In genomic region chr12:14384783-14385638, GRCh38 we compare ENCODE assay signal across 8 cellular contexts. TPM values are rescaled to one million over a fixed set of nuclear protein-coding genes. Genes with fewer than 3 reads are reported as not detected.
A peak's percentile ranks its signal among the peaks of the same experiment; 100 is the strongest.
DNase-seq lines count a peak whose midpoint lies in the region; ATAC-seq and TF ChIP-seq lines count a peak whose summit lies in the region.

No MANE protein-coding gene starts in this region.

- peak overlapping the region; percentile 41 for H3K27ac ChIP-seq in fibroblast of lung (ENCODE audit: insufficient read depth, low read length)
- peak overlapping the region; percentile 49 to 80 (median 69) for H3K27ac ChIP-seq in transverse colon

- TF ChIP-seq CTCF in Calu3 (IDR thresholded peaks at IDR 0.05; ENCODE audit: unreplicated experiment) = no peak
- TF ChIP-seq CTCF in fibroblast of lung (conservative IDR thresholded peaks at IDR 0.05 in 1 of 2, IDR thresholded peaks at IDR 0.05 in 1 of 2; ENCODE audit: low read depth in 1 of 2, low read length in 2 of 2) = no peak
- peak in 2 of 5 experiments; percentile 11 to 16 for TF ChIP-seq CTCF in transverse colon (IDR thresholded peaks at IDR 0.05)

- peaks cover 15% of the 10 kb centered on the region for H3K4me1 Mint-ChIP-seq in Calu3 (ENCODE audit: low read depth, unreplicated experiment)
- H3K4me1 Mint-ChIP-seq in natural killer cell treated with Interleukin-12 subunit alpha and Interleukin-12 subunit beta and Interleukin-15 and Interleukin-18, amount 100 ng/mL, for 72 hours (ENCODE audit: low read depth in 2 of 2) = peaks cover 36 to 42% of the 10 kb centered on the region in 2 donors

- H3K9me3 Mint-ChIP-seq in Calu3 (ENCODE audit: low read depth, unreplicated experiment) = peaks cover 3% of the 10 kb centered on the region
- peaks cover 5% of the 10 kb centered on the region for H3K9me3 Mint-ChIP-seq in natural killer cell treated with Interleukin-12 subunit alpha and Interleukin-12 subunit beta and Interleukin-15 and Interleukin-18, amount 100 ng/mL, for 72 hours

- no peaks in the 10 kb centered on the region for H3K9me3 ChIP-seq in fibroblast of lung (ENCODE audit: control insufficient read depth, insufficient read depth, low read depth, low read length)
- H3K9me3 ChIP-seq in transverse colon = peaks cover 6 to 9% of the 10 kb centered on the region in 2 donors

- peak overlapping the region; percentile 64 for H3K4me3 Mint-ChIP-seq in Calu3 (ENCODE audit: low read depth, unreplicated experiment)
- H3K4me3 Mint-ChIP-seq in natural killer cell treated with Interleukin-12 subunit alpha and Interleukin-12 subunit beta and Interleukin-15 and Interleukin-18, amount 100 ng/mL, for 72 hours = peak overlapping the region; percentile 82

- H3K4me1 ChIP-seq in fibroblast of lung (ENCODE audit: control insufficient read depth, extremely low read depth, insufficient read depth, low read length) (no peaks in the 10 kb centered on the region), transverse colon (peaks cover 5 to 42% (median 20%) of the 10 kb centered on the region in 4 donors)

- H3K4me2 ChIP-seq in fibroblast of lung (ENCODE audit: extremely low read depth, insufficient read depth, low read length) = peak overlapping the region; percentile 3

- H2AFZ ChIP-seq in fibroblast of lung (ENCODE audit: low read length) = peak overlapping the region; percentile 38

- H3K79me2 ChIP-seq in fibroblast of lung (ENCODE audit: control insufficient read depth, insufficient read depth, low read length) = peaks cover 76% of the 10 kb centered on the region

- H3K27me3 ChIP-seq in fibroblast of lung (ENCODE audit: control insufficient read depth, insufficient read depth, low read length) (no peaks in the 10 kb centered on the region), transverse colon (no peaks in the 10 kb centered on the region)

- H3K27me3 Mint-ChIP-seq in Calu3 (ENCODE audit: unreplicated experiment) = no peaks in the 10 kb centered on the region
- no peaks in the 10 kb centered on the region for H3K27me3 Mint-ChIP-seq in natural killer cell treated with Interleukin-12 subunit alpha and Interleukin-12 subunit beta and Interleukin-15 and Interleukin-18, amount 100 ng/mL, for 72 hours

- intact Hi-C loops in Calu3 (cut with micrococcal nuclease; ENCODE audit: unreplicated experiment) (loop anchor here (1.0 to 10.0 kb wide), 4 partner anchors 9 to 180 kb away; partner anchors contain the start of gene PLBD1), transverse colon (cut with DNase I; ENCODE audit: low total_unique reads) (no loop called here)

- no peak for TF ChIP-seq EP300 in transverse colon (IDR thresholded peaks at IDR 0.05; ENCODE audit: low read depth)

- TF ChIP-seq POLR2A in transverse colon (IDR thresholded peaks at IDR 0.05) = no peak

- ATAC-seq in GM19455 (IDR thresholded peaks at IDR 0.05; ENCODE audit: unreplicated experiment) (peak; percentile 90), HG03521 (IDR thresholded peaks at IDR 0.05; ENCODE audit: unreplicated experiment) (peak; percentile 93)
- ATAC-seq in natural killer cell treated with Interleukin-12 subunit alpha and Interleukin-12 subunit beta and Interleukin-15 and Interleukin-18, amount 100 ng/mL, for 72 hours = peak; percentile 96 to 97

- in situ Hi-C loops in transverse colon (cut with MboI; ENCODE audit: low pct_ligation_motif_present in 1 of 4, low pct_unique_long_range_greater_than_20kb in 1 of 4, low sequenced_read_pairs in 3 of 4) = no loop called here

- CTCF ChIA-PET in Calu3 (lab: Charles Lee) = interaction anchor here (2.1 kb wide), 1 partner anchor 9 kb away, joined by 9 read pairs; no protein-coding TSS in a partner anchor

- H3K36me3 ChIP-seq in fibroblast of lung (ENCODE audit: control insufficient read depth, insufficient read depth, low read length) (no peaks in the 10 kb centered on the region), transverse colon (peaks cover 0 to under 1% (median 0%) of the 10 kb centered on the region in 4 donors)

- no peaks in the 10 kb centered on the region for H4K20me1 ChIP-seq in fibroblast of lung (ENCODE audit: control insufficient read depth, extremely low read depth, insufficient read depth, low read length)

- DNase-seq in Calu3 (peak; percentile 65), NCI-H774 (lab: John Stamatoyannopoulos, UW) (peak; percentile 89), fibroblast of lung (ENCODE audit: low read depth in 2 of 2) (peak; percentile 96 to 97), transverse colon (peak; percentile 54)
- peak; percentile 38 for DNase-seq in activated T-cell treated with anti-CD3 and anti-CD28 coated beads, Interleukin-2, amount 50 U/mL, for 1 hour
- peak; percentile 75 for DNase-seq in natural killer cell treated with Interleukin-12 subunit alpha and Interleukin-12 subunit beta and Interleukin-15 and Interleukin-18, amount 100 ng/mL, for 72 hours (ENCODE audit: low spot score)

- WGBS in transverse colon (ENCODE audit: low coverage in 1 of 2), 2 donors = 0 to 5% methylated on average over 1 to 2 of the region's 2 CpGs

- H3K27ac Mint-ChIP-seq in Calu3 (ENCODE audit: unreplicated experiment) = peak overlapping the region; percentile 84
- peak overlapping the region; percentile 93 to 95 for H3K27ac Mint-ChIP-seq in natural killer cell treated with Interleukin-12 subunit alpha and Interleukin-12 subunit beta and Interleukin-15 and Interleukin-18, amount 100 ng/mL, for 72 hours

- H3K36me3 Mint-ChIP-seq in Calu3 (ENCODE audit: insufficient read depth, unreplicated experiment) = peaks cover 9% of the 10 kb centered on the region
- H3K36me3 Mint-ChIP-seq in natural killer cell treated with Interleukin-12 subunit alpha and Interleukin-12 subunit beta and Interleukin-15 and Interleukin-18, amount 100 ng/mL, for 72 hours = peaks cover 22% of the 10 kb centered on the region

- BruUV-seq in Calu3 (replicated peaks; lab: Mats Ljungman, UMichigan) = no TSS peak

- H3K4me3 ChIP-seq in fibroblast of lung (replicated peaks in 1 of 4; ENCODE audit: control extremely low read depth in 1 of 4, insufficient read depth in 1 of 4, low read depth in 3 of 4, low read length in 4 of 4) = peak overlapping the region in 3 of 4 experiments; percentile 15 to 63 (median 42)
- H3K4me3 ChIP-seq in transverse colon = peak overlapping the region in 2 of 4 donors; percentile 12 to 35

- no peak overlapping the region for H3K9ac ChIP-seq in fibroblast of lung (ENCODE audit: insufficient read depth, low read length)

RNA-seq across cellular contexts. Expression of gene ATF7IP, which starts 19.5 kb away (rescaled TPM):
- total RNA-seq in Calu3 (2022) = 72.7 and 89.0 TPM in 2 replicates
- total RNA-seq in fibroblast of lung = 14.1 and 18.0 TPM in 2 replicates
- 13.1 and 13.2 TPM in 2 replicates for polyA plus RNA-seq in fibroblast of lung
- 10.2 and 11.4 TPM in 2 replicates for polyA plus RNA-seq in fibroblast of lung (2012)
- polyA minus RNA-seq in fibroblast of lung (ENCODE audit: low replicate concordance) = 64.6 and 65.9 TPM in 2 replicates
- 100 to 1,000 TPM in 1 of 2 donors, 10 to 100 TPM in 1; 85.3 to 107 TPM for total RNA-seq in natural killer cell treated with Interleukin-12 subunit alpha and Interleukin-12 subunit beta and Interleukin-15 and Interleukin-18, amount 100 ng/mL, for 72 hours
- 100 to 1,000 TPM in 2 of 4 donors, 10 to 100 TPM in 2; 32.2 to 159 (median 85.3) TPM for total RNA-seq in transverse colon

Comparison
In these comparisons a context has a peak if more than half of its experiments do, and no peak if none do; other contexts are left out.
1. DNase-seq: peak in every context shown above with its lines; median percentile 96 in fibroblast of lung; 89 in NCI-H774; 75 in natural killer cell treated with Interleukin-12 subunit alpha and Interleukin-12 subunit beta and Interleukin-15 and Interleukin-18, amount 100 ng/mL, for 72 hours; 65 in Calu3; 54 in transverse colon; 38 in activated T-cell treated with anti-CD3 and anti-CD28 coated beads, Interleukin-2, amount 50 U/mL, for 1 hour.